Comparison of ENCODE assay signal across 8 cellular contexts in the genomic region with DNA sequence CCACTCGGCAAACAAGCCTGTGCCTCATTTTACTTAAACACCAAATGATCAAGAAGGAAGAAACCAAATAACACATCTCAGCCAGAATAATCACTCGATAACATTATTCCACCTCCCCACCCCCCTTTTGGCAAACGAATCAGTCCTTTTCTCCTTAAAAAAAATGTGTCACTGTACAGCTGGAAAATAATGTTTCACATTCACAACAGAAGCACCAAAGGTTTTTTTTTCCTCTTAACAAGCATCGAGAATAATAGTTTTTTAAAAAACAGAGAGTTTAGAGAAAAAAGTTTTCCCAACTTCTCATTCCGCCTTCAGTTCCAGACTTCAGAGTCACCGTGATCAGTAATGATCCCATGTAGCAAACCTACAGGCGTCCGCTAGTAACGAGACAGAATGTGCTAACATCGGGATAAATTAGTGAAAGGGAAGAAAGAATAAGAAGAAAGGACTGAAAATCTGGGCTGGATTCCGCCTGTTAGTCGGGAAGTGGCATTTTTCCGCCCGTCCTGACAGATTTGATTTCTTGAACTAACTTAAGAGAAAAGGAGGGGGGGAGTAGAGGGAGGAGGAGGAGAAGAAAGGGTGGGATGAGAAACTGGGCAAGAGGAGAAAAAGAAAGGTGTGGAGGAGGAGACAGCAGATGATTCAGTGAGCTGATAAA. TPM values are rescaled to one million over a fixed set of nuclear protein-coding genes. Genes with fewer than 3 reads are reported as not detected.
DNase-seq lines count a peak whose midpoint lies in the region; ATAC-seq and TF ChIP-seq lines count a peak whose summit lies in the region.

A gene with protein sequence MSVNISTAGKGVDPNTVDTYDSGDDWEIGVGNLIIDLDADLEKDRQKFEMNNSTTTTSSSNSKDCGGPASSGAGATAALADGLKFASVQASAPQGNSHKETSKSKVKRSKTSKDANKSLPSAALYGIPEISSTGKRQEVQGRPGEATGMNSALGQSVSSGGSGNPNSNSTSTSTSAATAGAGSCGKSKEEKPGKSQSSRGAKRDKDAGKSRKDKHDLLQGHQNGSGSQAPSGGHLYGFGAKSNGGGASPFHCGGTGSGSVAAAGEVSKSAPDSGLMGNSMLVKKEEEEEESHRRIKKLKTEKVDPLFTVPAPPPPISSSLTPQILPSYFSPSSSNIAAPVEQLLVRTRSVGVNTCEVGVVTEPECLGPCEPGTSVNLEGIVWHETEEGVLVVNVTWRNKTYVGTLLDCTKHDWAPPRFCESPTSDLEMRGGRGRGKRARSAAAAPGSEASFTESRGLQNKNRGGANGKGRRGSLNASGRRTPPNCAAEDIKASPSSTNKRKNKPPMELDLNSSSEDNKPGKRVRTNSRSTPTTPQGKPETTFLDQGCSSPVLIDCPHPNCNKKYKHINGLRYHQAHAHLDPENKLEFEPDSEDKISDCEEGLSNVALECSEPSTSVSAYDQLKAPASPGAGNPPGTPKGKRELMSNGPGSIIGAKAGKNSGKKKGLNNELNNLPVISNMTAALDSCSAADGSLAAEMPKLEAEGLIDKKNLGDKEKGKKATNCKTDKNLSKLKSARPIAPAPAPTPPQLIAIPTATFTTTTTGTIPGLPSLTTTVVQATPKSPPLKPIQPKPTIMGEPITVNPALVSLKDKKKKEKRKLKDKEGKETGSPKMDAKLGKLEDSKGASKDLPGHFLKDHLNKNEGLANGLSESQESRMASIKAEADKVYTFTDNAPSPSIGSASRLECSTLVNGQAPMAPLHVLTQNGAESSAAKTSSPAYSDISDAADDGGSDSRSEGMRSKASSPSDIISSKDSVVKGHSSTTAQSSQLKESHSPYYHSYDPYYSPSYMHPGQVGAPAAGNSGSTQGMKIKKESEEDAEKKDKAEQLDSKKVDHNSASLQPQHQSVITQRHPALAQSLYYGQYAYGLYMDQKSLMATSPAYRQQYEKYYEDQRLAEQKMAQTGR (N-terminal part only) (minus strand): TSS at position 388 of the 664 bp plus-strand sequence. CDS start 1,650 bp downstream, outside the sequence.

- no peaks in the 10 kb centered on the region for H3K36me3 ChIP-seq in tibial artery

- peak in 1 of 2 experiments; percentile 27 for TF ChIP-seq CTCF in tibial artery (IDR thresholded peaks at IDR 0.05)

- peak within 1 kb of the TSS; percentile 50 to 53 for H3K4me3 ChIP-seq in tibial artery

- no peak for ATAC-seq in activated T-cell treated with anti-CD3 and anti-CD28 coated beads, Interleukin-2, amount 50 U/mL, for 72 hours (replicated peaks in 1 of 2)
- ATAC-seq in GM18498 (IDR thresholded peaks at IDR 0.05; ENCODE audit: unreplicated experiment), result no peak
- ATAC-seq in stimulated activated memory B cell treated with anti-CD40 and anti-IgM and Interleukin-4, amounts not matched to agents 10 μg/mL and 1 μg/mL and 100 μg/mL, for 72 hours, result no peak

- no peaks in the 10 kb centered on the region for H3K9me3 ChIP-seq in tibial artery

- peaks cover 20% of the 10 kb centered on the region for H3K4me1 Mint-ChIP-seq in activated T-cell treated with anti-CD3 and anti-CD28 coated beads, Interleukin-2, amount 50 U/mL, for 72 hours (ENCODE audit: low read depth)
- H3K4me1 Mint-ChIP-seq in stimulated activated memory B cell treated with anti-CD40 and anti-IgM and Interleukin-4, amounts not matched to agents 10 μg/mL and 1 μg/mL and 100 μg/mL, for 72 hours, result peaks cover 39% of the 10 kb centered on the region

- H3K9me3 Mint-ChIP-seq in activated T-cell treated with anti-CD3 and anti-CD28 coated beads, Interleukin-2, amount 50 U/mL, for 72 hours, result no peaks in the 10 kb centered on the region
- H3K9me3 Mint-ChIP-seq in stimulated activated memory B cell treated with anti-CD40 and anti-IgM and Interleukin-4, amounts not matched to agents 10 μg/mL and 1 μg/mL and 100 μg/mL, for 72 hours, result no peaks in the 10 kb centered on the region

- peak within 1 kb of the TSS; percentile 65 to 81 for H3K4me3 Mint-ChIP-seq in activated T-cell treated with anti-CD3 and anti-CD28 coated beads, Interleukin-2, amount 50 U/mL, for 72 hours
- H3K4me3 Mint-ChIP-seq in stimulated activated memory B cell treated with anti-CD40 and anti-IgM and Interleukin-4, amounts not matched to agents 10 μg/mL and 1 μg/mL and 100 μg/mL, for 72 hours, result no peak within 1 kb of the TSS

- no peak within 1 kb of the TSS for H3K27ac Mint-ChIP-seq in activated T-cell treated with anti-CD3 and anti-CD28 coated beads, Interleukin-2, amount 50 U/mL, for 72 hours
- H3K27ac Mint-ChIP-seq in stimulated activated memory B cell treated with anti-CD40 and anti-IgM and Interleukin-4, amounts not matched to agents 10 μg/mL and 1 μg/mL and 100 μg/mL, for 72 hours, result no peak within 1 kb of the TSS

- no peak for DNase-seq in activated T-cell treated with anti-CD3 and anti-CD28 coated beads, Interleukin-2, amount 50 U/mL, for 72 hours
- no peak for DNase-seq in activated T-cell treated with anti-CD3 and anti-CD28 coated beads, Interleukin-2, amount 50 U/mL, for 1 hour
- peak; percentile 0 for DNase-seq in OCI-M1 (lab: John Stamatoyannopoulos, UW)
- peak; percentile 64 for DNase-seq in dedifferentiated amniotic fluid mesenchymal stem cell (ENCODE audit: extremely low spot score)
- peak; percentile 73 to 80 for DNase-seq in lung microvascular endothelial cell (ENCODE audit: low read depth in 2 of 2)
- peak; percentile 24 to 61 for DNase-seq in tibial artery

- H3K27ac ChIP-seq in tibial artery, result peak within 1 kb of the TSS; percentile 81 to 83

- no peaks in the 10 kb centered on the region for H3K27me3 ChIP-seq in tibial artery

- peaks cover 9% of the 10 kb centered on the region for H3K27me3 Mint-ChIP-seq in activated T-cell treated with anti-CD3 and anti-CD28 coated beads, Interleukin-2, amount 50 U/mL, for 72 hours (ENCODE audit: low read depth)
- H3K27me3 Mint-ChIP-seq in stimulated activated memory B cell treated with anti-CD40 and anti-IgM and Interleukin-4, amounts not matched to agents 10 μg/mL and 1 μg/mL and 100 μg/mL, for 72 hours, result no peaks in the 10 kb centered on the region

- H3K36me3 Mint-ChIP-seq in activated T-cell treated with anti-CD3 and anti-CD28 coated beads, Interleukin-2, amount 50 U/mL, for 72 hours (ENCODE audit: insufficient read depth in 2 of 2), result no peaks in the 10 kb centered on the region
- H3K36me3 Mint-ChIP-seq in stimulated activated memory B cell treated with anti-CD40 and anti-IgM and Interleukin-4, amounts not matched to agents 10 μg/mL and 1 μg/mL and 100 μg/mL, for 72 hours, result no peaks in the 10 kb centered on the region

- H3K4me1 ChIP-seq in tibial artery, result peaks cover 0 to 27% (median 10%) of the 10 kb centered on the region in 4 donors

- intact Hi-C loops in tibial artery (cut with DNase I; ENCODE audit: low total_unique reads), result no loop called here

RNA-seq across cellular contexts. Expression of the gene that starts here (rescaled TPM):
- under 1 TPM in 1 of 2 donors, not detected in 1; 0.05 TPM for total RNA-seq in activated T-cell treated with anti-CD3 and anti-CD28 coated beads, Interleukin-2, amount 50 U/mL, for 72 hours
- total RNA-seq in lung microvascular endothelial cell, result 5.8 and 10.2 TPM in 2 replicates

Comparison
In these comparisons a context has a peak if more than half of its experiments do, and no peak if none do; other contexts are left out.
1. DNase-seq: peak in OCI-M1 (single experiment), dedifferentiated amniotic fluid mesenchymal stem cell (single experiment), lung microvascular endothelial cell (2 of 2) and tibial artery (2 of 2); none in activated T-cell treated with anti-CD3 and anti-CD28 coated beads, Interleukin-2, amount 50 U/mL, for 72 hours (0 of 2) and activated T-cell treated with anti-CD3 and anti-CD28 coated beads, Interleukin-2, amount 50 U/mL, for 1 hour (single experiment).